22 cellular contexts compared by ENCODE assay signal in genomic region chr1:147377263-147378246, GRCh38.
"Had no signal": no experiment of that assay in that cellular context is flagged by ENCODE, and none has a peak within 500 bp of the region (broad histone marks: within the 10 kb centered on the region; RNA-seq: fewer than 3 reads in every experiment).

No MANE protein-coding gene starts in this region.

- H3K27ac ChIP-seq: breast epithelium, esophagus muscularis mucosa, foreskin keratinocyte, ovary, prostate gland, skin epidermis, thoracic aorta, uterus had no signal

- H3K4me3 ChIP-seq: breast epithelium, esophagus muscularis mucosa, ovary, prostate gland, skin epidermis, thoracic aorta, uterus had no signal

- ATAC-seq: activated CD8-positive, alpha-beta T cell treated with anti-CD3 and anti-CD28 coated beads for 36 hours; activated naive CD4-positive, alpha-beta T cell treated with anti-CD3 and anti-CD28 coated beads, Interleukin-2, amount 50 U/mL, for 72 hours; foreskin keratinocyte; left cardiac atrium; left ventricle myocardium superior; naive thymus-derived CD4-positive, alpha-beta T cell; sciatic nerve; stimulated activated effector memory CD8-positive, alpha-beta T cell treated with anti-CD3 and anti-CD28 coated beads, Interleukin-12 subunit alpha, Interleukin-12 subunit beta, amount 100 ng/mL, for 72 hours had no signal

- H3K36me3 ChIP-seq: breast epithelium, esophagus muscularis mucosa, ovary, prostate gland, thoracic aorta, uterus had no signal

- H3K4me1 ChIP-seq: breast epithelium, esophagus muscularis mucosa, foreskin keratinocyte, prostate gland, uterus had no signal

- DNase-seq: activated B cell treated with CpG ODN at 0.5 μM for 24 hours; activated CD4-positive, alpha-beta T cell treated with anti-CD3 and anti-CD28 coated beads, Interleukin-2, amount 50 U/mL, for 1 hour; activated CD8-positive, alpha-beta T cell treated with anti-CD3 and anti-CD28 coated beads for 36 hours; activated T-cell treated with anti-CD3 and anti-CD28 coated beads, Interleukin-2, amount 50 U/mL, for 48 hours; central memory CD4-positive, alpha-beta T cell; foreskin keratinocyte; left cardiac atrium; left ventricle myocardium superior; midbrain; naive thymus-derived CD4-positive, alpha-beta T cell; ovary; retina; stimulated activated CD4-positive, alpha-beta T cell treated with anti-CD3 and anti-CD28 coated beads, Interleukin-4, amount 100 ng/mL, for 24 hours; uterus had no signal

- H3K27me3 ChIP-seq: breast epithelium, esophagus muscularis mucosa, foreskin keratinocyte, ovary, uterus had no signal

- H3K9me3 ChIP-seq: breast epithelium, ovary, prostate gland, uterus had no signal
